ENCODE assay signal across 29 cellular contexts in the genomic region with DNA sequence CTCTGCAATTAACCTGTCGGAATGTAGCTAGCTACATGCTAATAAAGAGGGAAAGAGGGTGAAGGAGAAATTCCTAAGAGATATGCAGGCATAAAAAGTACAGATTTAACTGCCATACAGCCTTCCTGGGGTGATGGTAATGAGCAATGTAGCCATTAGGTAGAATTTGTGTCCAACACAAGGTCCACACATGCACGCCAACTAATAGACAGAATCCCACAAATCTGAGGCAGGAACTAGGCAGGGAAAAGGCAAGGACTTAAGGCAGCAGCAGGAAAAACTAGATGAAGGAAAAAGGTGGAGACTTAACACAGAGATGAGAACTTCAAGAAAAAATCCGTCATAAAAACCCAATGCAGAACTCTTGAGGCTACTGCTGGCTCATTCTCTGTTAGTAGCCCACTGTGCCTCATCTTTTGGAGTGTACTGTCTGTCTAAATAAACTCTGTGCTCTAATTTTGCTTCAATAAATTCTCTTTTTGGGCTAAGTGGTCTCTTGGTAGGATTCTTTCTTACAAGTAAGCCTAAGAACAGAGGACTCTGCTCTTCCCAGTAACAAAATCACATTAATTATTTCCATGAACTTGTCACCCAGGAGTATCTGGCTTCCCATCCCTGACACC.
"Had no signal": no experiment of that assay in that cellular context is flagged by ENCODE, and none has a peak within 500 bp of the region (broad histone marks: within the 10 kb centered on the region; RNA-seq: fewer than 3 reads in every experiment).

No MANE protein-coding gene starts in this region.

- H3K4me2 ChIP-seq: smooth muscle cell had no signal

- H3K9me3 ChIP-seq: heart left ventricle, right atrium auricular region, thyroid gland, upper lobe of left lung, vagina had no signal

- H3K36me3 Mint-ChIP-seq: activated CD4-positive, alpha-beta memory T cell treated with anti-CD3 and anti-CD28 coated beads for 36 hours; natural killer cell had no signal

- H3K27ac Mint-ChIP-seq: activated CD4-positive, alpha-beta memory T cell treated with anti-CD3 and anti-CD28 coated beads for 36 hours; activated T-cell treated with anti-CD3 and anti-CD28 coated beads, Interleukin-2, amount 50 U/mL, for 24 hours; natural killer cell; stimulated activated memory B cell treated with anti-CD40 and anti-IgM and Interleukin-4, amounts not matched to agents 10 μg/mL and 1 μg/mL and 100 μg/mL, for 72 hours; stimulated activated naive CD8-positive, alpha-beta T cell treated with anti-CD3 and anti-CD28 coated beads, Interleukin-15, amount 100 ng/mL, for 72 hours; T-helper 2 cell treated with Interferon-gamma antibody and Interleukin-4, amounts not matched to agents 5 μg/mL and 100 μg/mL, for 36 hours had no signal

- H3K27ac ChIP-seq: brain microvascular endothelial cell, foreskin keratinocyte, heart left ventricle, right atrium auricular region, thyroid gland, upper lobe of left lung, vagina had no signal

- H3K9me3 Mint-ChIP-seq: activated CD4-positive, alpha-beta memory T cell treated with anti-CD3 and anti-CD28 coated beads for 36 hours; natural killer cell; stimulated activated memory B cell treated with anti-CD40 and anti-IgM and Interleukin-4, amounts not matched to agents 10 μg/mL and 1 μg/mL and 100 μg/mL, for 72 hours; stimulated activated naive CD8-positive, alpha-beta T cell treated with anti-CD3 and anti-CD28 coated beads, Interleukin-15, amount 100 ng/mL, for 72 hours had no signal

- H3K4me3 ChIP-seq: heart left ventricle, right atrium auricular region, smooth muscle cell, thyroid gland, upper lobe of left lung, vagina had no signal

- H3K4me1 ChIP-seq: foreskin keratinocyte, heart left ventricle, right atrium auricular region, thyroid gland, upper lobe of left lung, vagina had no signal

- H3K4me3 Mint-ChIP-seq: activated CD4-positive, alpha-beta memory T cell treated with anti-CD3 and anti-CD28 coated beads for 36 hours; activated T-cell treated with anti-CD3 and anti-CD28 coated beads, Interleukin-2, amount 50 U/mL, for 24 hours; natural killer cell; stimulated activated memory B cell treated with anti-CD40 and anti-IgM and Interleukin-4, amounts not matched to agents 10 μg/mL and 1 μg/mL and 100 μg/mL, for 72 hours; stimulated activated naive CD8-positive, alpha-beta T cell treated with anti-CD3 and anti-CD28 coated beads, Interleukin-15, amount 100 ng/mL, for 72 hours; T-helper 2 cell treated with Interferon-gamma antibody and Interleukin-4, amounts not matched to agents 5 μg/mL and 100 μg/mL, for 36 hours had no signal

- H3K36me3 ChIP-seq: brain microvascular endothelial cell, heart left ventricle, right atrium auricular region, thyroid gland, upper lobe of left lung, vagina had no signal

- H3K27me3 ChIP-seq: brain microvascular endothelial cell, foreskin keratinocyte, heart left ventricle, right atrium auricular region, thyroid gland, upper lobe of left lung, vagina had no signal

- DNase-seq: activated CD4-positive, alpha-beta memory T cell treated with anti-CD3 and anti-CD28 coated beads for 36 hours; activated CD4-positive, alpha-beta T cell treated with anti-CD3 and anti-CD28 coated beads for 4 hours; activated CD4-positive, CD25-positive, alpha-beta regulatory T cell; activated CD8-positive, alpha-beta memory T cell treated with anti-CD3 and anti-CD28 coated beads, Interleukin-2, amount 50 U/mL, for 48 hours; activated gamma-delta T cell; activated naive CD4-positive, alpha-beta T cell treated with anti-CD3 and anti-CD28 coated beads, Interleukin-2, amount 50 U/mL, for 16 hours; activated T-cell treated with anti-CD3 and anti-CD28 coated beads, Interleukin-2, amount 50 U/mL, for 24 hours; amniotic stem cell; brain microvascular endothelial cell; caudate nucleus; foreskin keratinocyte; heart left ventricle; hypothalamus; left cardiac atrium; left ventricle myocardium superior; natural killer cell; stimulated activated CD4-positive, alpha-beta T cell treated with anti-CD3 and anti-CD28 coated beads, Interleukin-1b, Interleukin-23, amount 100 ng/mL, for 48 hours; stimulated activated CD4-positive, alpha-beta T cell treated with anti-CD3 and anti-CD28 coated beads, Interleukin-4, amount 100 ng/mL, for 4 hours; stimulated activated CD8-positive, alpha-beta memory T cell treated with anti-CD3 and anti-CD28 coated beads, Interleukin-4, amount 100 ng/mL, for 48 hours; stimulated activated naive CD8-positive, alpha-beta T cell treated with anti-CD3 and anti-CD28 coated beads, Interleukin-15, amount 100 ng/mL, for 72 hours; substantia nigra; T-helper 1 cell; thyroid gland; upper lobe of left lung had no signal

- H3K27me3 Mint-ChIP-seq: activated CD4-positive, alpha-beta memory T cell treated with anti-CD3 and anti-CD28 coated beads for 36 hours; activated T-cell treated with anti-CD3 and anti-CD28 coated beads, Interleukin-2, amount 50 U/mL, for 24 hours; stimulated activated memory B cell treated with anti-CD40 and anti-IgM and Interleukin-4, amounts not matched to agents 10 μg/mL and 1 μg/mL and 100 μg/mL, for 72 hours; stimulated activated naive CD8-positive, alpha-beta T cell treated with anti-CD3 and anti-CD28 coated beads, Interleukin-15, amount 100 ng/mL, for 72 hours had no signal
